In genomic region chr5:132775439-132776076, GRCh38 we compare ENCODE assay signal across 9 cellular contexts. TPM values are rescaled to one million over a fixed set of nuclear protein-coding genes. Genes with fewer than 3 reads are reported as not detected.
A peak's percentile ranks its signal among the peaks of the same experiment; 100 is the strongest.
DNase-seq lines count a peak whose midpoint lies in the region; ATAC-seq and TF ChIP-seq lines count a peak whose summit lies in the region.
"Had no signal": no experiment of that assay in that cellular context is flagged by ENCODE, and none has a peak within 500 bp of the region (broad histone marks: within the 10 kb centered on the region; RNA-seq: fewer than 3 reads in every experiment).

No MANE protein-coding gene starts in this region.

- ATAC-seq in DND-41 (ENCODE audit: insufficient read depth, low read depth) = no peak
- no peak for ATAC-seq in RWPE2 (ENCODE audit: low read depth)
- ATAC-seq in esophagus mucosa = peak; percentile 36
- no peak for ATAC-seq in HG02970 (IDR thresholded peaks at IDR 0.05; ENCODE audit: low FRiP score, unreplicated experiment)
- no peak for ATAC-seq in GM19455 (IDR thresholded peaks at IDR 0.05; ENCODE audit: unreplicated experiment)

- H3K4me3 ChIP-seq in DND-41 (ENCODE audit: low read depth in 1 of 2, low read length in 2 of 2) (peak overlapping the region in 1 of 2 experiments; percentile 73; a peak in 1 of 4 replicates), RWPE2 (ENCODE audit: severe bottlenecking) (peak overlapping the region; percentile 93), parathyroid adenoma (ENCODE audit: low read depth, low read length) (peak overlapping the region; percentile 19)

- H3K79me2 ChIP-seq in DND-41 (ENCODE audit: insufficient read depth, low read length) (peaks cover 30% of the 10 kb centered on the region), parathyroid adenoma (peaks cover 6% of the 10 kb centered on the region)

- H3K9ac ChIP-seq in DND-41 (ENCODE audit: low read depth, low read length) (peak overlapping the region; percentile 75; the same call in 1 of the 2 replicates), parathyroid adenoma (no peak overlapping the region)

- H3K9me3 ChIP-seq in DND-41 (ENCODE audit: insufficient read depth, low read length, severe bottlenecking) (no peaks in the 10 kb centered on the region), RWPE2 (ENCODE audit: severe bottlenecking) (no peaks in the 10 kb centered on the region), parathyroid adenoma (ENCODE audit: control insufficient read depth, low read length) (no peaks in the 10 kb centered on the region)

- TF ChIP-seq CTCF in DND-41 (IDR thresholded peaks at IDR 0.05; ENCODE audit: borderline replicate concordance, extremely low read depth, low read length, poor library complexity, severe bottlenecking) (no peak), RWPE2 (IDR thresholded peaks at IDR 0.05; ENCODE audit: poor library complexity, severe bottlenecking) (no peak), parathyroid adenoma (IDR thresholded peaks at IDR 0.05) (no peak)

- H3K4me1 ChIP-seq in DND-41 (ENCODE audit: insufficient read depth, low read length) (peaks cover 30% of the 10 kb centered on the region), RWPE2 (ENCODE audit: insufficient read depth, poor library complexity, severe bottlenecking) (peaks cover 11% of the 10 kb centered on the region), parathyroid adenoma (peaks cover 36% of the 10 kb centered on the region)

- H3K36me3 ChIP-seq in DND-41 (ENCODE audit: insufficient read depth, low read length) = no peaks in the 10 kb centered on the region
- H3K36me3 ChIP-seq in RWPE2 (ENCODE audit: low read depth) = no peaks in the 10 kb centered on the region
- H3K36me3 ChIP-seq in parathyroid adenoma (ENCODE audit: control insufficient read depth, insufficient read depth, low read length) = no peaks in the 10 kb centered on the region

- H2AFZ ChIP-seq in DND-41 (ENCODE audit: low read depth, low read length) (no peak overlapping the region), parathyroid adenoma (peak overlapping the region; percentile 79)

- peak overlapping the region; percentile 96 for H3K4me2 ChIP-seq in DND-41 (ENCODE audit: insufficient read depth, low read length)
- H3K4me2 ChIP-seq in parathyroid adenoma (ENCODE audit: low read length) = peak overlapping the region; percentile 70

- no peak overlapping the region for H3K27ac ChIP-seq in DND-41 (ENCODE audit: low read length)
- no peak overlapping the region for H3K27ac ChIP-seq in RWPE2 (ENCODE audit: poor library complexity, severe bottlenecking)
- peak overlapping the region; percentile 55 for H3K27ac ChIP-seq in parathyroid adenoma

- peaks cover 22% of the 10 kb centered on the region; the same call in 1 of the 2 replicates for H4K20me1 ChIP-seq in DND-41 (ENCODE audit: insufficient read depth, low read length)

- no peak for DNase-seq in DND-41
- DNase-seq in RWPE2 (ENCODE audit: low spot score) = peak; percentile 33
- DNase-seq in NCI-H1048 (lab: John Stamatoyannopoulos, UW) = no peak
- DNase-seq in NCI-H146 (lab: John Stamatoyannopoulos, UW) = no peak

- H3K27me3 ChIP-seq in DND-41 (ENCODE audit: insufficient read depth, low read length, poor library complexity) = peaks cover 7% of the 10 kb centered on the region
- no peaks in the 10 kb centered on the region for H3K27me3 ChIP-seq in RWPE2 (ENCODE audit: insufficient read depth, poor library complexity, severe bottlenecking)
- H3K27me3 ChIP-seq in parathyroid adenoma (ENCODE audit: control insufficient read depth, insufficient read depth, low read length) = no peaks in the 10 kb centered on the region

RNA-seq across cellular contexts. Expression of gene SEPTIN8, which starts 1.5 kb away (rescaled TPM):
- 46.0 TPM for total RNA-seq in esophagus mucosa

RNA-seq across cellular contexts. Expression of gene CCNI2, which starts 28.3 kb away (rescaled TPM):
- not detected for total RNA-seq in esophagus mucosa
- total RNA-seq: pulmonary artery endothelial cell had no signal

RNA-seq across cellular contexts. Expression of gene SOWAHA, which starts 37.5 kb away (rescaled TPM):
- total RNA-seq in esophagus mucosa = 0.04 TPM
- total RNA-seq: pulmonary artery endothelial cell had no signal

RNA-seq across cellular contexts. Expression of gene KIF3A, which starts 38.2 kb away (rescaled TPM):
- total RNA-seq in esophagus mucosa = 5.5 TPM

RNA-seq across cellular contexts. Expression of gene SHROOM1, which starts 54.9 kb away (rescaled TPM):
- total RNA-seq in esophagus mucosa = 6.9 TPM
